Comparison of ENCODE assay signal across 17 cellular contexts in genomic region chr1:56545711-56546110, GRCh38. TPM values are rescaled to one million over a fixed set of nuclear protein-coding genes. Genes with fewer than 3 reads are reported as not detected.
"Had no signal": no experiment of that assay in that cellular context is flagged by ENCODE, and none has a peak within 500 bp of the region (broad histone marks: within the 10 kb centered on the region; RNA-seq: fewer than 3 reads in every experiment).

No MANE protein-coding gene starts in this region.

- H3K27ac ChIP-seq: coronary artery, foreskin keratinocyte, testis had no signal

- H3K27me3 ChIP-seq: foreskin keratinocyte, testis had no signal

- ATAC-seq: activated naive CD4-positive, alpha-beta T cell treated with anti-CD3 and anti-CD28 coated beads, Interleukin-2, amount 50 U/mL, for 72 hours; foreskin keratinocyte; mucosa of descending colon; naive thymus-derived CD8-positive, alpha-beta T cell; T-helper 17 cell had no signal

- H3K4me3 ChIP-seq: coronary artery, mucosa of descending colon, smooth muscle cell, testis had no signal

- H3K4me1 Mint-ChIP-seq: activated CD4-positive, alpha-beta memory T cell treated with anti-CD3 and anti-CD28 coated beads, Interleukin-2, amount 10 ng/mL, durations not matched to agents 7 days and 5 days; central memory CD8-positive, alpha-beta T cell; naive thymus-derived CD8-positive, alpha-beta T cell; T-helper 17 cell had no signal

- H3K4me2 ChIP-seq: smooth muscle cell had no signal

- H3K27me3 Mint-ChIP-seq: activated CD4-positive, alpha-beta memory T cell treated with anti-CD3 and anti-CD28 coated beads, Interleukin-2, amount 10 ng/mL, durations not matched to agents 7 days and 5 days; activated T-cell treated with anti-CD3 and anti-CD28 coated beads, Interleukin-2, amount 50 U/mL, for 24 hours had no signal

- H3K9me3 ChIP-seq: mucosa of descending colon, testis had no signal

- DNase-seq: activated CD4-positive, alpha-beta memory T cell treated with anti-CD3 and anti-CD28 coated beads, Interleukin-2, amount 10 ng/mL, durations not matched to agents 7 days and 5 days; activated CD4-positive, alpha-beta T cell treated with anti-CD3 and anti-CD28 coated beads for 4 hours; activated effector memory CD4-positive, alpha-beta T cell treated with anti-CD3 and anti-CD28 coated beads, Interleukin-2, amount 50 U/mL, for 16 hours; activated T-cell treated with anti-CD3 and anti-CD28 coated beads, Interleukin-2, amount 50 U/mL, for 24 hours; amniotic stem cell; effector CD4-positive, alpha-beta T cell; foreskin keratinocyte; left cardiac atrium; mucosa of descending colon; naive thymus-derived CD8-positive, alpha-beta T cell; T-helper 17 cell; testis had no signal

- H3K36me3 Mint-ChIP-seq: activated naive CD4-positive, alpha-beta T cell treated with anti-CD3 and anti-CD28 coated beads, Interleukin-2, amount 50 U/mL, for 72 hours; naive thymus-derived CD8-positive, alpha-beta T cell had no signal

- H3K9me3 Mint-ChIP-seq: activated CD4-positive, alpha-beta memory T cell treated with anti-CD3 and anti-CD28 coated beads, Interleukin-2, amount 10 ng/mL, durations not matched to agents 7 days and 5 days; activated naive CD4-positive, alpha-beta T cell treated with anti-CD3 and anti-CD28 coated beads, Interleukin-2, amount 50 U/mL, for 72 hours; activated T-cell treated with anti-CD3 and anti-CD28 coated beads, Interleukin-2, amount 50 U/mL, for 24 hours; central memory CD8-positive, alpha-beta T cell; naive thymus-derived CD8-positive, alpha-beta T cell; stimulated activated naive CD8-positive, alpha-beta T cell treated with anti-CD3 and anti-CD28 coated beads, Interleukin-15, Interleukin-2, amounts not matched to agents 100 ng/mL and 50 ng/mL, for 24 hours had no signal

- H3K27ac Mint-ChIP-seq: activated CD4-positive, alpha-beta memory T cell treated with anti-CD3 and anti-CD28 coated beads, Interleukin-2, amount 10 ng/mL, durations not matched to agents 7 days and 5 days; activated naive CD4-positive, alpha-beta T cell treated with anti-CD3 and anti-CD28 coated beads, Interleukin-2, amount 50 U/mL, for 72 hours; activated T-cell treated with anti-CD3 and anti-CD28 coated beads, Interleukin-2, amount 50 U/mL, for 24 hours; naive thymus-derived CD8-positive, alpha-beta T cell; stimulated activated naive CD8-positive, alpha-beta T cell treated with anti-CD3 and anti-CD28 coated beads, Interleukin-15, Interleukin-2, amounts not matched to agents 100 ng/mL and 50 ng/mL, for 24 hours; T-helper 17 cell had no signal

- H3K4me3 Mint-ChIP-seq: activated CD4-positive, alpha-beta memory T cell treated with anti-CD3 and anti-CD28 coated beads, Interleukin-2, amount 10 ng/mL, durations not matched to agents 7 days and 5 days; activated T-cell treated with anti-CD3 and anti-CD28 coated beads, Interleukin-2, amount 50 U/mL, for 24 hours; central memory CD8-positive, alpha-beta T cell; naive thymus-derived CD8-positive, alpha-beta T cell; stimulated activated naive CD8-positive, alpha-beta T cell treated with anti-CD3 and anti-CD28 coated beads, Interleukin-15, Interleukin-2, amounts not matched to agents 100 ng/mL and 50 ng/mL, for 24 hours; T-helper 17 cell had no signal

- H3K4me1 ChIP-seq: foreskin keratinocyte had no signal

RNA-seq across cellular contexts. Expression of gene PLPP3, which starts 33.7 kb away (rescaled TPM):
- total RNA-seq: activated CD4-positive, alpha-beta memory T cell treated with anti-CD3 and anti-CD28 coated beads, Interleukin-2, amount 10 ng/mL, durations not matched to agents 7 days and 5 days; activated naive CD4-positive, alpha-beta T cell treated with anti-CD3 and anti-CD28 coated beads, Interleukin-2, amount 50 U/mL, for 72 hours; naive thymus-derived CD8-positive, alpha-beta T cell had no signal
